Comparison of ENCODE assay signal across 15 cellular contexts in the genomic region with DNA sequence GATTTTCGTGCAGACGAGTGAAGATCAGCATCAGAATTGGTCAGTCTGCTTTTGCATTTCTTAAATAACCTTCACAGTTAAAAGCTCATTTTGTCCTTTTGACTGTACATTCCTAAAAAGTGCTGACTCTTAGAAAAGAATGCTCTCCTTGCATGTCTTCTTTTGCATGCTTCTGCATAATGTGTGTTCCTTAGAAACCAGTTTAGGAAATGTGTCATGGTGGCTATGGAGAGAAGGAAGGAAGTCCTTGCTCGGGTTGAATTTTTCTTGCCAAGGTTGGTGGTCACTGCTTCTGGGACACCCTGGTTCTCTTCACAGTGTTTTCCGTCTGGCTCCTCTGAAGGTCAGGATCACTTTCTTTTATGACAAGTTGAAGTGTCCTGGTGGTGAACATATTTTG. TPM values are rescaled to one million over a fixed set of nuclear protein-coding genes. Genes with fewer than 3 reads are reported as not detected.
DNase-seq lines count a peak whose midpoint lies in the region; ATAC-seq, FAIRE-seq and TF ChIP-seq lines count a peak whose summit lies in the region.
"Had no signal": no experiment of that assay in that cellular context is flagged by ENCODE, and none has a peak within 500 bp of the region (broad histone marks: within the 10 kb centered on the region; RNA-seq: fewer than 3 reads in every experiment).

No MANE protein-coding gene starts in this region.

- H3K27me3 ChIP-seq in H7 (ENCODE audit: control insufficient read depth, insufficient read depth, low read length) (no peaks in the 10 kb centered on the region), HepG2 (ENCODE audit: control insufficient read depth in 1 of 2, insufficient read depth in 2 of 2, low read length in 2 of 2) (no peaks in the 10 kb centered on the region; a peak in 1 of 5 replicates), spleen (replicated peaks in 1 of 7) (no peaks in the 10 kb centered on the region)

- peaks cover 40% of the 10 kb centered on the region for H4K20me1 ChIP-seq in HepG2 (ENCODE audit: insufficient read depth, low read length)

- TF ChIP-seq POLR2A in HepG2 (IDR thresholded peaks at IDR 0.05; ENCODE audit: insufficient read depth in 1 of 2, low read depth in 2 of 2, low read length in 2 of 2) = no peak
- TF ChIP-seq POLR2A in spleen (IDR thresholded peaks at IDR 0.05) = no peak

- no peak overlapping the region for H3K9ac ChIP-seq in HepG2 (ENCODE audit: insufficient read depth, low read depth, low read length)

- H3K9me3 ChIP-seq in HepG2 (ENCODE audit: low read length) (no peaks in the 10 kb centered on the region), spleen (no peaks in the 10 kb centered on the region)

- FAIRE-seq in HepG2 (lab: Jason Lieb, UNC) = no peak

- H3K4me3 ChIP-seq in H7 (ENCODE audit: insufficient read depth, low read depth, low read length) (no peak overlapping the region), HepG2 (replicated peaks in 1 of 3; ENCODE audit: insufficient read depth in 1 of 3, low read depth in 2 of 3, low read length in 3 of 3) (no peak overlapping the region), spleen (no peak overlapping the region)

- H2AFZ ChIP-seq in HepG2 (ENCODE audit: low read length) = no peak overlapping the region

- no peak for TF ChIP-seq CTCF in HepG2 (CRISPR knock-in tag; IDR thresholded peaks at IDR 0.05)
- TF ChIP-seq CTCF in spleen (IDR thresholded peaks at IDR 0.05 in 8 of 11, conservative IDR thresholded peaks at IDR 0.05 in 3 of 11) = no peak

- BruUV-seq in HepG2 (replicated peaks; lab: Mats Ljungman, UMichigan) = no TSS peak

- H3K36me3 ChIP-seq in H7 (replicated peaks; ENCODE audit: control insufficient read depth, insufficient read depth, low read length) (no peaks in the 10 kb centered on the region), HepG2 (replicated peaks in 1 of 2; ENCODE audit: control insufficient read depth in 1 of 2, insufficient read depth in 2 of 2, low read length in 2 of 2) (peaks cover 6 to 11% of the 10 kb centered on the region in 2 experiments; a peak in 4 of 5 replicates), spleen (peaks cover 0 to 34% (median 0%) of the 10 kb centered on the region in 6 donors)

- peaks cover 58% of the 10 kb centered on the region for H3K4me1 Mint-ChIP-seq in dendritic cell treated with granulocyte-macrophage colony-stimulating factor and Interleukin-4, amounts not matched to agents 40 ng/mL and 50 ng/mL, for 4 days (ENCODE audit: low read depth)

- CTCF ChIA-PET in HepG2 (lab: Yijun Ruan, JAX; ENCODE audit: low intra/inter-chr PET ratio, low total read pairs) = no interaction called here

- in situ Hi-C loops in HepG2 (cut with HindIII; ENCODE audit: extremely low pct_ligation_motif_present, low pct_unique_long_range_greater_than_20kb) = no loop called here

- H3K4me2 ChIP-seq in HepG2 (ENCODE audit: low read depth, low read length) = no peak overlapping the region

- ATAC-seq in HepG2 (no peak), GM18517 (IDR thresholded peaks at IDR 0.05; ENCODE audit: unreplicated experiment) (no peak), GM19395 (IDR thresholded peaks at IDR 0.05; ENCODE audit: unreplicated experiment) (no peak)
- ATAC-seq: left colon had no signal

- no peaks in the 10 kb centered on the region for H3K27me3 Mint-ChIP-seq in dendritic cell treated with granulocyte-macrophage colony-stimulating factor and Interleukin-4, amounts not matched to agents 40 ng/mL and 50 ng/mL, for 4 days

- H3K4me3 Mint-ChIP-seq in dendritic cell treated with granulocyte-macrophage colony-stimulating factor and Interleukin-4, amounts not matched to agents 40 ng/mL and 50 ng/mL, for 4 days = peak overlapping the region; percentile 91

- no peak for TF ChIP-seq EP300 in HepG2 (IDR thresholded peaks at IDR 0.05; ENCODE audit: low read depth in 2 of 2, low read length in 2 of 2)
- TF ChIP-seq EP300 in HepG2 (CRISPR knock-in tag; IDR thresholded peaks at IDR 0.05; ENCODE audit: borderline replicate concordance) = no peak

- H3K36me3 Mint-ChIP-seq in dendritic cell treated with granulocyte-macrophage colony-stimulating factor and Interleukin-4, amounts not matched to agents 40 ng/mL and 50 ng/mL, for 4 days (ENCODE audit: low read depth) = peaks cover 96% of the 10 kb centered on the region

- intact Hi-C loops in dendritic cell treated with granulocyte-macrophage colony-stimulating factor and Interleukin-4, amounts not matched to agents 40 ng/mL and 50 ng/mL, for 4 days (cut with micrococcal nuclease) = loop anchor here (2.0 kb wide), 1 partner anchor 18 kb away; no protein-coding TSS in a partner anchor
- intact Hi-C loops in HepG2 (cut with micrococcal nuclease; ENCODE audit: unreplicated experiment) (no loop called here), spleen (cut with DNase I; ENCODE audit: low total_unique reads) (no loop called here)

- peak overlapping the region; percentile 97 for H3K27ac Mint-ChIP-seq in dendritic cell treated with granulocyte-macrophage colony-stimulating factor and Interleukin-4, amounts not matched to agents 40 ng/mL and 50 ng/mL, for 4 days

- H3K9me3 Mint-ChIP-seq in dendritic cell treated with granulocyte-macrophage colony-stimulating factor and Interleukin-4, amounts not matched to agents 40 ng/mL and 50 ng/mL, for 4 days = no peaks in the 10 kb centered on the region

- H3K4me1 ChIP-seq in HepG2 (ENCODE audit: insufficient read depth, low read length) = peaks cover 89% of the 10 kb centered on the region
- peaks cover 62 to 100% (median 82%) of the 10 kb centered on the region in 6 donors for H3K4me1 ChIP-seq in spleen

- DNase-seq in H7 = peak; percentile 31
- no peak for DNase-seq in HepG2 (ENCODE audit: low spot score)
- no peak for DNase-seq in spleen
- DNase-seq in A172 (ENCODE audit: low spot score) = no peak
- no peak for DNase-seq in activated naive CD4-positive, alpha-beta T cell treated with anti-CD3 and anti-CD28 coated beads, Interleukin-2, amount 50 U/mL, for 16 hours
- DNase-seq: GF-D8; left colon; NCI-H1930; occipital lobe; stimulated activated CD4-positive, alpha-beta T cell treated with anti-CD3 and anti-CD28 coated beads, Interleukin-2, amount 100 ng/mL, for 24 hours; stimulated activated naive CD4-positive, alpha-beta T cell had no signal

- peaks cover 87% of the 10 kb centered on the region for H3K79me2 ChIP-seq in HepG2 (ENCODE audit: insufficient read depth, low read length)

- POLR2A ChIA-PET in HepG2 (lab: Yijun Ruan, JAX) = no interaction called here

- 90% methylated on average over 4 of the region's 4 CpGs for WGBS in HepG2 (ENCODE audit: low lambda C conversion rate)
- WGBS in spleen, 5 donors = 44 to 51% (median 46%) methylated on average over 4 of the region's 4 CpGs

- H3K27ac ChIP-seq in HepG2 (ENCODE audit: extremely low read length, insufficient read depth, low read length) (no peak overlapping the region), spleen (peak overlapping the region; percentile 48 to 98 (median 88))
- H3K27ac ChIP-seq: C4-2B had no signal

- TF ChIP-seq RAD21 in HepG2 (CRISPR knock-in tag; IDR thresholded peaks at IDR 0.05) = no peak

RNA-seq across cellular contexts. Expression of a gene that starts 6.8 kb away (rescaled TPM):
- 36.1 and 46.8 TPM in 2 replicates for total RNA-seq in H7 (2014; rRNA removed; shearing (Covaris generic))
- total RNA-seq in HepG2 (2016; rRNA removed; fragmentation: Illumina TruSeq; extraction: Trizol) (25.7 and 25.9 TPM in 2 replicates), spleen (100 to 1,000 TPM; 139 to 321 (median 170) TPM)
- 22.1 and 25.6 TPM in 2 replicates for total RNA-seq in HepG2 (2016; cell fraction: cytosol; rRNA removed; fragmentation: Illumina TruSeq; extraction: Trizol; ENCODE audit: low read depth)
- 21.5 and 27.6 TPM in 2 replicates for total RNA-seq in HepG2 (2016; cell fraction: insoluble cytoplasmic fraction; rRNA removed; fragmentation: Illumina TruSeq; extraction: Trizol)
- total RNA-seq in HepG2 (2016; cell fraction: membrane; rRNA removed; fragmentation: Illumina TruSeq; extraction: Trizol) = 26.2 and 26.6 TPM in 2 replicates
- 26.6 and 31.5 TPM in 2 replicates for total RNA-seq in HepG2 (2016; cell fraction: nucleus; rRNA removed; fragmentation: Illumina TruSeq; extraction: Trizol)
- polyA plus RNA-seq in HepG2 (2011; rRNA removed) (74.5 and 75.7 TPM in 2 replicates), spleen (100 to 1,000 TPM in 1 of 3 donors, 10 to 100 TPM in 2; 32.7 to 102 (median 34.1) TPM)
- polyA plus RNA-seq in HepG2 (2011; cell fraction: cytosol; rRNA removed) = 39.6 and 44.6 TPM in 2 replicates
- polyA plus RNA-seq in HepG2 (2011; cell fraction: nucleus; rRNA removed) = 182 and 223 TPM in 2 replicates
- polyA plus RNA-seq in HepG2 (2012) = 56.1 and 60.7 TPM in 2 replicates
- polyA plus RNA-seq in HepG2 (2016; cell fraction: cytosol; fragmentation: Illumina TruSeq; extraction: Trizol; ENCODE audit: low read depth) = 7.3 and 8.2 TPM in 2 replicates
- polyA plus RNA-seq in HepG2 (2016; cell fraction: insoluble cytoplasmic fraction; fragmentation: Illumina TruSeq; extraction: Trizol; ENCODE audit: low read depth) = 31.3 and 36.3 TPM in 2 replicates
- polyA plus RNA-seq in HepG2 (2016; cell fraction: membrane; fragmentation: Illumina TruSeq; extraction: Trizol; ENCODE audit: low read depth) = 16.2 and 21.0 TPM in 2 replicates
- polyA plus RNA-seq in HepG2 (2016; cell fraction: nucleus; fragmentation: Illumina TruSeq; extraction: Trizol; ENCODE audit: insufficient read depth, low read depth) = 75.2 and 92.2 TPM in 2 replicates
- 90.1 and 145 TPM in 2 replicates for polyA minus RNA-seq in HepG2 (2011; rRNA and poly(A)+ RNA removed; ENCODE audit: low replicate concordance)
- polyA minus RNA-seq in HepG2 (2011; cell fraction: cytosol; rRNA and poly(A)+ RNA removed) = 78.0 and 102 TPM in 2 replicates
- polyA minus RNA-seq in HepG2 (2011; cell fraction: nucleus; rRNA and poly(A)+ RNA removed) = 65.8 and 74.2 TPM in 2 replicates
- 27.8 and 29.4 TPM in 2 replicates for total RNA-seq in A172 (2014; rRNA removed; shearing (Covaris generic))

RNA-seq across cellular contexts. Expression of a gene that starts 21.8 kb away (rescaled TPM):
- total RNA-seq in H7 (2014; rRNA removed; shearing (Covaris generic)) = 36.9 and 38.1 TPM in 2 replicates
- 39.6 and 65.1 TPM in 2 replicates for total RNA-seq in HepG2 (2016; rRNA removed; fragmentation: Illumina TruSeq; extraction: Trizol)
- 33.8 and 46.6 TPM in 2 replicates for total RNA-seq in HepG2 (2016; cell fraction: cytosol; rRNA removed; fragmentation: Illumina TruSeq; extraction: Trizol; ENCODE audit: low read depth)
- total RNA-seq in HepG2 (2016; cell fraction: insoluble cytoplasmic fraction; rRNA removed; fragmentation: Illumina TruSeq; extraction: Trizol) = 38.9 and 71.7 TPM in 2 replicates
- total RNA-seq in HepG2 (2016; cell fraction: membrane; rRNA removed; fragmentation: Illumina TruSeq; extraction: Trizol) = 45.9 and 51.6 TPM in 2 replicates
- 60.6 and 61.3 TPM in 2 replicates for total RNA-seq in HepG2 (2016; cell fraction: nucleus; rRNA removed; fragmentation: Illumina TruSeq; extraction: Trizol)
- 93.6 and 102 TPM in 2 replicates for polyA plus RNA-seq in HepG2 (2011; rRNA removed)
- polyA plus RNA-seq in HepG2 (2011; cell fraction: cytosol; rRNA removed) = 113 and 124 TPM in 2 replicates
- 70.7 and 76.1 TPM in 2 replicates for polyA plus RNA-seq in HepG2 (2011; cell fraction: nucleus; rRNA removed)
- polyA plus RNA-seq in HepG2 (2012) = 49.7 and 66.2 TPM in 2 replicates
- polyA plus RNA-seq in HepG2 (2016; cell fraction: cytosol; fragmentation: Illumina TruSeq; extraction: Trizol; ENCODE audit: low read depth) = 34.4 and 49.9 TPM in 2 replicates
- 41.0 and 42.5 TPM in 2 replicates for polyA plus RNA-seq in HepG2 (2016; cell fraction: insoluble cytoplasmic fraction; fragmentation: Illumina TruSeq; extraction: Trizol; ENCODE audit: low read depth)
- 38.3 and 51.4 TPM in 2 replicates for polyA plus RNA-seq in HepG2 (2016; cell fraction: membrane; fragmentation: Illumina TruSeq; extraction: Trizol; ENCODE audit: low read depth)
- 96.7 and 105 TPM in 2 replicates for polyA plus RNA-seq in HepG2 (2016; cell fraction: nucleus; fragmentation: Illumina TruSeq; extraction: Trizol; ENCODE audit: insufficient read depth, low read depth)
- polyA minus RNA-seq in HepG2 (2011; rRNA and poly(A)+ RNA removed; ENCODE audit: low replicate concordance) = 40.3 and 91.1 TPM in 2 replicates
- 32.6 and 33.2 TPM in 2 replicates for polyA minus RNA-seq in HepG2 (2011; cell fraction: cytosol; rRNA and poly(A)+ RNA removed)
- 25.8 and 26.1 TPM in 2 replicates for polyA minus RNA-seq in HepG2 (2011; cell fraction: nucleus; rRNA and poly(A)+ RNA removed)
- total RNA-seq in spleen = 100 to 1,000 TPM in 6 of 7 donors, 10 to 100 TPM in 1; 82.2 to 218 (median 121) TPM
- 10 to 100 TPM; 37.2 to 63.2 (median 39.3) TPM for polyA plus RNA-seq in spleen
- total RNA-seq in A172 (2014; rRNA removed; shearing (Covaris generic)) = 54.5 and 66.7 TPM in 2 replicates
